29 cellular contexts compared by ENCODE assay signal in genomic region chr7:91191771-91192170, GRCh38.
"Had no signal": no experiment of that assay in that cellular context is flagged by ENCODE, and none has a peak within 500 bp of the region (broad histone marks: within the 10 kb centered on the region; RNA-seq: fewer than 3 reads in every experiment).

No MANE protein-coding gene starts in this region.

- H3K36me3 ChIP-seq: cardiac muscle cell, gastroesophageal sphincter, heart left ventricle, left lung, lower lobe of right lung, pancreas, right lobe of liver, transverse colon, WERI-Rb-1 had no signal

- H3K4me3 Mint-ChIP-seq: activated naive CD8-positive, alpha-beta T cell; brain; effector memory CD8-positive, alpha-beta T cell; neural crest cell had no signal

- H3K9me3 ChIP-seq: gastroesophageal sphincter, heart left ventricle, left lung, lower lobe of right lung, pancreas, right lobe of liver, testis, transverse colon had no signal

- H3K4me1 ChIP-seq: gastroesophageal sphincter, heart left ventricle, left lung, lower lobe of right lung, pancreas, right lobe of liver, transverse colon had no signal

- H3K27me3 Mint-ChIP-seq: brain; effector memory CD8-positive, alpha-beta T cell had no signal

- DNase-seq: activated CD4-positive, alpha-beta T cell treated with anti-CD3 and anti-CD28 coated beads for 48 hours; activated CD4-positive, alpha-beta T cell treated with anti-CD3 and anti-CD28 coated beads, Interleukin-2, amount 50 U/mL, for 48 hours; activated CD8-positive, alpha-beta memory T cell treated with anti-CD3 and anti-CD28 coated beads for 24 hours; activated effector memory CD4-positive, alpha-beta T cell treated with Interleukin-2 at 50 U/mL for 16 hours; activated naive CD4-positive, alpha-beta T cell treated with Interleukin-2 at 50 U/mL for 16 hours; anterior cingulate cortex; effector memory CD8-positive, alpha-beta T cell; erythroblast; heart left ventricle; hypothalamus; kidney glomerular epithelial cell; left lung; lower lobe of right lung; pancreas; right lobe of liver; stimulated activated CD4-positive, alpha-beta T cell treated with anti-CD3 and anti-CD28 coated beads, Interleukin-2, amount 100 ng/mL, for 48 hours; stimulated activated naive CD8-positive, alpha-beta T cell treated with anti-CD3 and anti-CD28 coated beads, Interleukin-15, Interleukin-2, amounts not matched to agents 100 U/mL and 50 U/mL, for 24 hours; T-helper 9 cell; testis; transverse colon; WERI-Rb-1 had no signal

- H3K27me3 ChIP-seq: cardiac muscle cell, gastroesophageal sphincter, heart left ventricle, left lung, pancreas, right lobe of liver, testis, transverse colon had no signal

- H3K9me3 Mint-ChIP-seq: brain had no signal

- H3K27ac ChIP-seq: cardiac muscle cell, coronary artery, gastroesophageal sphincter, heart left ventricle, left lung, lower lobe of right lung, pancreas, right lobe of liver, testis, transverse colon, WERI-Rb-1 had no signal

- H3K27ac Mint-ChIP-seq: activated naive CD8-positive, alpha-beta T cell; effector memory CD8-positive, alpha-beta T cell had no signal

- H3K36me3 Mint-ChIP-seq: activated naive CD8-positive, alpha-beta T cell had no signal

- H3K4me3 ChIP-seq: cardiac muscle cell, coronary artery, gastroesophageal sphincter, heart left ventricle, left lung, lower lobe of right lung, pancreas, right lobe of liver, testis, transverse colon had no signal

- ATAC-seq: activated CD4-positive, CD25-positive, alpha-beta regulatory T cell treated with anti-CD3 and anti-CD28 coated beads, Interleukin-2, amount 50 U/mL, for 24 hours; effector memory CD8-positive, alpha-beta T cell; gastroesophageal sphincter; heart left ventricle; left lung; lower lobe of right lung; pancreas; right lobe of liver; stimulated activated naive CD8-positive, alpha-beta T cell treated with anti-CD3 and anti-CD28 coated beads, Interleukin-15, Interleukin-2, amounts not matched to agents 100 U/mL and 50 U/mL, for 24 hours had no signal

- FAIRE-seq: pancreas, TTC549 had no signal
